1 cellular context compared by ENCODE assay signal in genomic region chr4:140085924-140086323, GRCh38.
TF ChIP-seq lines count a peak whose summit lies in the region.

No MANE protein-coding gene starts in this region.

TF ChIP-seq in GM23338, 12 proteins besides CTCF, POLR2A, EP300 and RAD21 (continued from another document):
- no peak for TF ChIP-seq ZNF462 (CRISPR knock-in tag; IDR thresholded peaks at IDR 0.05)
- no peak for TF ChIP-seq CREB1 (CRISPR knock-in tag; IDR thresholded peaks at IDR 0.05; ENCODE audit: low read depth)
- TF ChIP-seq POLR2AphosphoS5 (IDR thresholded peaks at IDR 0.05; ENCODE audit: low read depth): no peak
- TF ChIP-seq ZNF114 (CRISPR knock-in tag; IDR thresholded peaks at IDR 0.05): no peak
- no peak for TF ChIP-seq EZH2phosphoT487 (IDR thresholded peaks at IDR 0.05; ENCODE audit: unreplicated experiment)
